23 cellular contexts compared by ENCODE assay signal in the genomic region with DNA sequence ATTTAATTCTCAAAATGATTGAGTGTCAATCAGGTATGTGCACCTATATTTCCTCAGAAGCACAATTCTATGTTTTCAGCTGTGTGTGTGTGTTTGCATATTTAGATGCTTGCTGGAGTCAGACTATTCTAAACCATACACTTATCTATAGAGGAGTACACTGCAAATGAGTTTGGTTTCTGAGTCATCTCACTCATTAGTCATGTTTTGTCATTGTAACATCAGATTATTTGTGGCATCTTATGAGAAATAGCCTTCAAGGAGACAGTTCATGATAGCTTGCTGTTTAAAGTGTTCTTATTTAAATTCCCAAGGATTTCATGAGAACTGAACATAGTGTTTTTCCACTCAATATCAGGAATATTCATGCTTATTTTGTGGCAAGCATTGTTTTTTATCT.
DNase-seq lines count a peak whose midpoint lies in the region; ATAC-seq, FAIRE-seq and TF ChIP-seq lines count a peak whose summit lies in the region.
"Had no signal": no experiment of that assay in that cellular context is flagged by ENCODE, and none has a peak within 500 bp of the region (broad histone marks: within the 10 kb centered on the region; RNA-seq: fewer than 3 reads in every experiment).

No MANE protein-coding gene starts in this region.

- H3K4me3 ChIP-seq in bronchial epithelial cell (ENCODE audit: low read depth, low read length) (no peak overlapping the region), tibial nerve (no peak overlapping the region)
- H3K4me3 ChIP-seq: BLaER1, GM12878, GM23248 had no signal

- no peak for TF ChIP-seq EP300 in tibial nerve (IDR thresholded peaks at IDR 0.05)

- intact Hi-C loops in left ventricle myocardium superior (cut with micrococcal nuclease): no loop called here

- peak; percentile 76 for ATAC-seq in foreskin keratinocyte
- no peak for ATAC-seq in GM19452 (IDR thresholded peaks at IDR 0.05; ENCODE audit: unreplicated experiment)
- ATAC-seq in left ventricle myocardium superior: no peak
- ATAC-seq: GM12878 had no signal

- no peaks in the 10 kb centered on the region for H3K27me3 ChIP-seq in bronchial epithelial cell (ENCODE audit: control insufficient read depth, insufficient read depth, low read length)
- H3K27me3 ChIP-seq in foreskin keratinocyte: no peaks in the 10 kb centered on the region
- no peaks in the 10 kb centered on the region for H3K27me3 ChIP-seq in tibial nerve
- H3K27me3 ChIP-seq: BLaER1 had no signal

- TF ChIP-seq POLR2A in tibial nerve (IDR thresholded peaks at IDR 0.05): no peak

- TF ChIP-seq CTCF in bronchial epithelial cell (IDR thresholded peaks at IDR 0.05; ENCODE audit: insufficient read depth, low read length, severe bottlenecking): no peak
- TF ChIP-seq CTCF in foreskin keratinocyte (conservative IDR thresholded peaks at IDR 0.05): no peak
- no peak for TF ChIP-seq CTCF in tibial nerve (IDR thresholded peaks at IDR 0.05)

- H3K36me3 ChIP-seq in bronchial epithelial cell (ENCODE audit: control insufficient read depth, insufficient read depth, low read length) (no peaks in the 10 kb centered on the region), tibial nerve (no peaks in the 10 kb centered on the region)
- H3K36me3 ChIP-seq: BLaER1 had no signal

- H3K9me3 ChIP-seq in tibial nerve: no peaks in the 10 kb centered on the region
- H3K9me3 ChIP-seq: BLaER1 had no signal

- H3K27ac ChIP-seq in foreskin keratinocyte (no peak overlapping the region), tibial nerve (no peak overlapping the region)
- H3K27ac ChIP-seq: BLaER1, C4-2B, GM23248 had no signal

- FAIRE-seq in bronchial epithelial cell (lab: Jason Lieb, UNC): no peak
- FAIRE-seq: A204.1, D721Med, GM12878, H1 had no signal

- H3K4me1 ChIP-seq in foreskin keratinocyte (no peaks in the 10 kb centered on the region), tibial nerve (no peaks in the 10 kb centered on the region)
- H3K4me1 ChIP-seq: BLaER1 had no signal

- DNase-seq in HT1080 (ENCODE audit: low read depth): peak; percentile 1
- DNase-seq in bronchial epithelial cell (ENCODE audit: low read depth): peak; percentile 57
- peak; percentile 8 to 53 for DNase-seq in foreskin keratinocyte
- peak; percentile 7 for DNase-seq in superior temporal gyrus (ENCODE audit: extremely low spot score)
- DNase-seq in activated CD4-positive, CD25-positive, alpha-beta regulatory T cell (lab: John Stamatoyannopoulos, UW): no peak
- DNase-seq in tibial nerve (ENCODE audit: low spot score in 2 of 2): no peak
- DNase-seq in left ventricle myocardium superior: no peak
- DNase-seq: CD4-positive, CD25-positive, alpha-beta regulatory T cell; CD8-positive, alpha-beta memory T cell; DMS 273 treated with DMSO at 0.1 percent for 48 hours; DMS79; EL; GDM1; GM23248; H7; HCEC 1CT had no signal

Comparison
In these comparisons a context has a peak if more than half of its experiments do, and no peak if none do; other contexts are left out.
1. DNase-seq: peak in HT1080 (single experiment), bronchial epithelial cell (single experiment), foreskin keratinocyte (2 of 2) and superior temporal gyrus (single experiment); none in activated CD4-positive, CD25-positive, alpha-beta regulatory T cell (0 of 4), tibial nerve (0 of 2) and left ventricle myocardium superior (single experiment).